22 cellular contexts compared by ENCODE assay signal in genomic region chr18:35322486-35323258, GRCh38. TPM values are rescaled to one million over a fixed set of nuclear protein-coding genes. Genes with fewer than 3 reads are reported as not detected.
DNase-seq lines count a peak whose midpoint lies in the region; ATAC-seq, FAIRE-seq and TF ChIP-seq lines count a peak whose summit lies in the region.
"Had no signal": no experiment of that assay in that cellular context is flagged by ENCODE, and none has a peak within 500 bp of the region (broad histone marks: within the 10 kb centered on the region; RNA-seq: fewer than 3 reads in every experiment).

No MANE protein-coding gene starts in this region.

- H2AK9ac ChIP-seq in IMR-90 (replicated peaks; ENCODE audit: low read depth, low read length, poor library complexity), result no peak overlapping the region

- no peak overlapping the region for H3K4ac ChIP-seq in IMR-90 (ENCODE audit: low read depth, low read length)
- H3K4ac ChIP-seq in mesenchymal stem cell (ENCODE audit: low read depth in 1 of 2, low read length in 2 of 2), result no peak overlapping the region

- H2AK5ac ChIP-seq in IMR-90 (ENCODE audit: low read depth, low read length), result no peak overlapping the region
- H2AK5ac ChIP-seq in mesenchymal stem cell (ENCODE audit: low read length, severe bottlenecking), result no peak overlapping the region

- in situ Hi-C loops in IMR-90 (cut with MboI; ENCODE audit: low sequenced_read_pairs), result no loop called here
- in situ Hi-C loops in brain microvascular endothelial cell (cut with HindIII; ENCODE audit: low pct_ligation_motif_present, low sequenced_read_pairs), result no loop called here

- H4K91ac ChIP-seq in IMR-90 (ENCODE audit: insufficient read depth, low read depth, low read length) (no peak overlapping the region), mesenchymal stem cell (ENCODE audit: low read length) (no peak overlapping the region)

- dilution Hi-C loops in IMR-90 (cut with HindIII; ENCODE audit: low sequenced_read_pairs, unreplicated experiment), result no loop called here

- H2BK20ac ChIP-seq in IMR-90 (ENCODE audit: low read depth, low read length), result no peak overlapping the region

- no peak overlapping the region for H2BK12ac ChIP-seq in mesenchymal stem cell (ENCODE audit: low read length in 2 of 2)

- peaks cover 4% of the 10 kb centered on the region; the same call in 1 of the 2 replicates for H3K9me1 ChIP-seq in IMR-90 (ENCODE audit: insufficient read depth, low read length)

- POLR2A ChIA-PET in IMR-90 (lab: Charles Lee; ENCODE audit: unreplicated experiment), result no interaction called here

- no peak overlapping the region for H2BK120ac ChIP-seq in IMR-90 (ENCODE audit: low read depth, low read length)
- H2BK120ac ChIP-seq in mesenchymal stem cell (ENCODE audit: low read depth, low read length), result no peak overlapping the region

- H4K8ac ChIP-seq in IMR-90 (ENCODE audit: low read depth in 2 of 2, low read length in 2 of 2) (no peak overlapping the region), mesenchymal stem cell (ENCODE audit: low read length) (no peak overlapping the region)

- ATAC-seq in IMR-90 (ENCODE audit: low read depth) (peak; percentile 26; the same call in 1 of the 2 replicates), GM19452 (IDR thresholded peaks at IDR 0.05; ENCODE audit: unreplicated experiment) (no peak)
- ATAC-seq: GM23338, Right ventricle myocardium inferior had no signal

- intact Hi-C loops in IMR-90 (cut with micrococcal nuclease), result no loop called here

- TF ChIP-seq CTCF in IMR-90 (conservative IDR thresholded peaks at IDR 0.05; ENCODE audit: low read depth, low read length), result no peak
- TF ChIP-seq CTCF in bronchial epithelial cell (IDR thresholded peaks at IDR 0.05; ENCODE audit: insufficient read depth, low read length, severe bottlenecking), result no peak
- TF ChIP-seq CTCF in brain microvascular endothelial cell (IDR thresholded peaks at IDR 0.05; ENCODE audit: low read depth, low read length, missing control alignments), result no peak

- BruUV-seq in IMR-90 (replicated peaks; lab: Mats Ljungman, UMichigan), result no TSS peak

- H4K20me1 ChIP-seq in IMR-90 (ENCODE audit: insufficient read depth, low read length), result no peaks in the 10 kb centered on the region

- H3K36me3 ChIP-seq in IMR-90 (ENCODE audit: control insufficient read depth, insufficient read depth, low read length) (no peaks in the 10 kb centered on the region), bronchial epithelial cell (ENCODE audit: control insufficient read depth, insufficient read depth, low read length) (no peaks in the 10 kb centered on the region), mesenchymal stem cell (ENCODE audit: control insufficient read depth in 1 of 2, insufficient read depth in 2 of 2, low read depth in 1 of 2, low read length in 2 of 2) (no peaks in the 10 kb centered on the region), brain microvascular endothelial cell (replicated peaks) (no peaks in the 10 kb centered on the region)

- no peak overlapping the region for H3K4me3 ChIP-seq in IMR-90 (ENCODE audit: insufficient read depth, low read depth, low read length)
- H3K4me3 ChIP-seq in bronchial epithelial cell (ENCODE audit: low read depth, low read length), result no peak overlapping the region
- no peak overlapping the region for H3K4me3 ChIP-seq in mesenchymal stem cell (ENCODE audit: insufficient read depth in 1 of 2, low read depth in 1 of 2, low read length in 2 of 2)
- no peak overlapping the region for H3K4me3 ChIP-seq in brain microvascular endothelial cell (ENCODE audit: low read depth, low read length)
- H3K4me3 ChIP-seq: GM23338, PC-9, SK-N-MC had no signal

- WGBS in IMR-90 (ENCODE audit: extremely low coverage in 2 of 2, insufficient read length in 1 of 2), 2 experiments, result no CpG with 5 or more reads among the region's 2 CpGs
- WGBS in mesenchymal stem cell, result no CpG with 5 or more reads among the region's 2 CpGs

- H3K79me1 ChIP-seq in IMR-90 (ENCODE audit: low read depth in 1 of 2, low read length in 2 of 2) (no peaks in the 10 kb centered on the region), mesenchymal stem cell (replicated peaks; ENCODE audit: low read length, poor library complexity, severe bottlenecking) (no peaks in the 10 kb centered on the region)

- H2BK5ac ChIP-seq in IMR-90 (ENCODE audit: low read depth, low read length, poor library complexity, severe bottlenecking) (no peak overlapping the region), mesenchymal stem cell (ENCODE audit: low read depth, low read length, poor library complexity, severe bottlenecking) (no peak overlapping the region)

- FAIRE-seq in bronchial epithelial cell (lab: Jason Lieb, UNC), result no peak
- FAIRE-seq: A204.1, GM19239 had no signal

- H2BK15ac ChIP-seq in IMR-90 (ENCODE audit: low read depth, low read length), result no peak overlapping the region
- no peak overlapping the region for H2BK15ac ChIP-seq in mesenchymal stem cell (ENCODE audit: low read depth, poor library complexity, severe bottlenecking)

- H3K9ac ChIP-seq in IMR-90 (ENCODE audit: low read depth, low read length), result no peak overlapping the region
- H3K9ac ChIP-seq in mesenchymal stem cell (ENCODE audit: low read length), result no peak overlapping the region

- no peak for TF ChIP-seq POLR2A in IMR-90 (IDR thresholded peaks at IDR 0.05; ENCODE audit: low read depth, low read length)

- H4K5ac ChIP-seq in IMR-90 (ENCODE audit: low read depth, low read length), result no peak overlapping the region

- H3K9me3 ChIP-seq in IMR-90 (ENCODE audit: control insufficient read depth, insufficient read depth, low read length), result 0 out of 2 replicates have a peak, but pooled peaks cover 2% of the 10 kb centered on the region
- peaks cover 59% of the 10 kb centered on the region for H3K9me3 ChIP-seq in mesenchymal stem cell (ENCODE audit: control insufficient read depth, low read length)

- H3K14ac ChIP-seq in IMR-90 (replicated peaks; ENCODE audit: low read depth, low read length) (no peak overlapping the region), mesenchymal stem cell (ENCODE audit: low read length in 2 of 2) (no peak overlapping the region)

- H2AFZ ChIP-seq in IMR-90 (replicated peaks; ENCODE audit: low read length, poor library complexity) (no peak overlapping the region), mesenchymal stem cell (ENCODE audit: low read depth, low read length) (no peak overlapping the region)
- H2AFZ ChIP-seq: GM23338, PC-9 had no signal

- TF ChIP-seq RAD21 in IMR-90 (IDR thresholded peaks at IDR 0.05; ENCODE audit: low read length), result no peak

- CTCF ChIA-PET in IMR-90 (lab: Yijun Ruan, JAX), result interaction anchor here (0.6 kb wide), 1 partner anchor 14 kb away, joined by 4 read pairs; no protein-coding TSS in a partner anchor

- peak; percentile 28 for DNase-seq in AG20443 (ENCODE audit: low spot score)
- no peak for DNase-seq in IMR-90
- DNase-seq in bronchial epithelial cell (ENCODE audit: low read depth), result peak; percentile 73
- DNase-seq in mesenchymal stem cell, result peak; percentile 49
- no peak for DNase-seq in COLO668 (lab: John Stamatoyannopoulos, UW; ENCODE audit: unreplicated experiment)
- DNase-seq in brain microvascular endothelial cell, result no peak
- DNase-seq in MV-4-11 (lab: John Stamatoyannopoulos, UW), result no peak
- DNase-seq: DMS79; GDM1; Kasumi-1; NCI-H1436; NCI-H2081; NCI-H524 treated with DMSO at 0.1 percent for 48 hours; NK-92 treated with Interleukin-12 subunit alpha and Interleukin-12 subunit beta, amount 100 ng/mL, for 24 hours had no signal

- H3K18ac ChIP-seq in IMR-90 (ENCODE audit: low read depth, low read length), result peak overlapping the region; percentile 18; the same call in 1 of the 2 replicates
- H3K18ac ChIP-seq in mesenchymal stem cell (ENCODE audit: low read depth in 1 of 2, low read length in 2 of 2), result no peak overlapping the region

- H3K27me3 ChIP-seq in IMR-90 (ENCODE audit: control insufficient read depth, insufficient read depth, low read length), result no peaks in the 10 kb centered on the region
- H3K27me3 ChIP-seq in bronchial epithelial cell (ENCODE audit: control insufficient read depth, insufficient read depth, low read length), result no peaks in the 10 kb centered on the region
- no peaks in the 10 kb centered on the region for H3K27me3 ChIP-seq in mesenchymal stem cell (ENCODE audit: control insufficient read depth in 1 of 2, insufficient read depth in 1 of 2, low read length in 2 of 2)
- no peaks in the 10 kb centered on the region for H3K27me3 ChIP-seq in brain microvascular endothelial cell (replicated peaks)

- H3K4me2 ChIP-seq in IMR-90 (ENCODE audit: low read depth, low read length) (no peak overlapping the region), mesenchymal stem cell (ENCODE audit: low read length, poor library complexity, severe bottlenecking) (no peak overlapping the region)
- H3K4me2 ChIP-seq: GM23338, PC-9 had no signal

- H3K4me1 ChIP-seq in IMR-90 (ENCODE audit: control insufficient read depth, insufficient read depth, low read length), result peaks cover 6% of the 10 kb centered on the region; the same call in 1 of the 2 replicates
- H3K4me1 ChIP-seq in mesenchymal stem cell (ENCODE audit: control insufficient read depth, insufficient read depth, low read depth, low read length), result no peaks in the 10 kb centered on the region

- H3K27ac ChIP-seq in IMR-90 (ENCODE audit: insufficient read depth, low read length), result no peak overlapping the region
- no peak overlapping the region for H3K27ac ChIP-seq in mesenchymal stem cell (ENCODE audit: low read length, poor library complexity, severe bottlenecking)
- H3K27ac ChIP-seq in brain microvascular endothelial cell, result no peak overlapping the region
- H3K27ac ChIP-seq: HL-60, PC-9, SK-N-MC had no signal

- no peak overlapping the region for H3K56ac ChIP-seq in IMR-90 (ENCODE audit: extremely low read depth, insufficient read depth, low read length)

- H3K23ac ChIP-seq in IMR-90 (ENCODE audit: low read depth, low read length), result no peak overlapping the region; the same call in 1 of the 2 replicates
- H3K23ac ChIP-seq in mesenchymal stem cell (ENCODE audit: low read length in 2 of 2), result no peak overlapping the region

RNA-seq across cellular contexts. Expression of gene ZNF24, which starts 21.5 kb away (rescaled TPM):
- total RNA-seq in IMR-90 (2012; rRNA removed) (20.8 and 38.3 TPM in 2 replicates), bronchial epithelial cell (28.5 and 32.9 TPM in 2 replicates)
- 5.6 and 7.6 TPM in 2 replicates for polyA plus RNA-seq in IMR-90 (2012; rRNA removed)
- 0.90 and 1.6 TPM in 2 replicates for polyA plus RNA-seq in IMR-90 (2012; cell fraction: cytosol; rRNA removed)
- polyA plus RNA-seq in IMR-90 (2012; cell fraction: nucleus; rRNA removed; ENCODE audit: low replicate concordance), result 1.8 and 10.5 TPM in 2 replicates
- polyA plus RNA-seq in mesenchymal stem cell (2013, experiment 1 of 2), result 16.6 TPM
- 17.0 TPM for polyA plus RNA-seq in mesenchymal stem cell (2013, experiment 2 of 2)

RNA-seq across cellular contexts. Expression of gene ZSCAN30, which starts 32.6 kb away (rescaled TPM):
- total RNA-seq in IMR-90 (2012; rRNA removed) (16.9 and 17.7 TPM in 2 replicates), bronchial epithelial cell (10.0 and 16.5 TPM in 2 replicates)
- 7.0 and 9.9 TPM in 2 replicates for polyA plus RNA-seq in IMR-90 (2012; rRNA removed)
- 2.6 and 2.7 TPM in 2 replicates for polyA plus RNA-seq in IMR-90 (2012; cell fraction: cytosol; rRNA removed)
- polyA plus RNA-seq in IMR-90 (2012; cell fraction: nucleus; rRNA removed; ENCODE audit: low replicate concordance), result 6.6 and 41.0 TPM in 2 replicates
- 8.5 TPM for polyA plus RNA-seq in mesenchymal stem cell (2013, experiment 1 of 2)
- polyA plus RNA-seq in mesenchymal stem cell (2013, experiment 2 of 2), result 8.3 TPM

RNA-seq across cellular contexts. Expression of gene ZNF396, which starts 54.5 kb away (rescaled TPM):
- total RNA-seq in IMR-90 (2012; rRNA removed) (0.54 and 0.56 TPM in 2 replicates), bronchial epithelial cell (0.79 and 2.6 TPM in 2 replicates)
- 0.13 and 0.26 TPM in 2 replicates for polyA plus RNA-seq in IMR-90 (2012; rRNA removed)
- 0.14 and 0.31 TPM in 2 replicates for polyA plus RNA-seq in IMR-90 (2012; cell fraction: cytosol; rRNA removed)
- 0.18 and 0.20 TPM in 2 replicates for polyA plus RNA-seq in IMR-90 (2012; cell fraction: nucleus; rRNA removed; ENCODE audit: low replicate concordance)
- polyA plus RNA-seq in mesenchymal stem cell (2013, experiment 1 of 2), result 1.1 TPM
- 1.2 TPM for polyA plus RNA-seq in mesenchymal stem cell (2013, experiment 2 of 2)

Comparison
In these comparisons a context has a peak if more than half of its experiments do, and no peak if none do; other contexts are left out.
1. DNase-seq: peak in AG20443 (single experiment), bronchial epithelial cell (single experiment) and mesenchymal stem cell (single experiment); none in IMR-90 (single experiment), COLO668 (single experiment), brain microvascular endothelial cell (single experiment) and MV-4-11 (single experiment).